ENCODE assay signal across 18 cellular contexts in genomic region chr18:44835555-44836156, GRCh38.
A peak's percentile ranks its signal among the peaks of the same experiment; 100 is the strongest.
DNase-seq lines count a peak whose midpoint lies in the region; ATAC-seq, FAIRE-seq and TF ChIP-seq lines count a peak whose summit lies in the region.
"Had no signal": no experiment of that assay in that cellular context is flagged by ENCODE, and none has a peak within 500 bp of the region (broad histone marks: within the 10 kb centered on the region; RNA-seq: fewer than 3 reads in every experiment).

No MANE protein-coding gene starts in this region.

- CTCF ChIA-PET in activated B cell treated with CpG ODN at 0.5 μM for 24 hours (lab: Charles Lee), result no interaction called here

- 25 to 40% (median 27%) methylated on average over 7 of the region's 7 CpGs for WGBS in psoas muscle, 3 donors

- H3K9me3 ChIP-seq in keratinocyte (ENCODE audit: control insufficient read depth, low read depth, low read length) (no peaks in the 10 kb centered on the region), psoas muscle (no peaks in the 10 kb centered on the region)
- H3K9me3 ChIP-seq: uterus had no signal

- peak; percentile 51 for FAIRE-seq in keratinocyte (lab: Jason Lieb, UNC)

- no peak overlapping the region for H3K4me2 ChIP-seq in keratinocyte (ENCODE audit: control insufficient read depth, extremely low read depth, insufficient read depth, low read depth, low read length)
- H3K4me2 ChIP-seq: smooth muscle cell had no signal

- H3K4me1 ChIP-seq in keratinocyte (ENCODE audit: control insufficient read depth, extremely low read depth, insufficient read depth, low read length) (peaks cover 22% of the 10 kb centered on the region), psoas muscle (peaks cover 65% of the 10 kb centered on the region)

- H3K27me3 Mint-ChIP-seq in activated B cell treated with CpG ODN at 0.5 μM for 24 hours, result no peaks in the 10 kb centered on the region
- H3K27me3 Mint-ChIP-seq: activated CD4-positive, alpha-beta T cell treated with anti-CD3 and anti-CD28 coated beads for 36 hours; stimulated activated naive B cell treated with anti-CD40 and anti-IgM and Interleukin-4, amounts not matched to agents 10 μg/mL and 1 μg/mL and 100 μg/mL, for 72 hours had no signal

- H3K9ac ChIP-seq in keratinocyte (ENCODE audit: control insufficient read depth, extremely low read depth, insufficient read depth, low read length), result no peak overlapping the region

- ATAC-seq in activated B cell treated with CpG ODN at 0.5 μM for 24 hours (ENCODE audit: low read depth) (no peak), psoas muscle (peak in 1 of 4 donors; percentile 47), GM18907 (IDR thresholded peaks at IDR 0.05; ENCODE audit: unreplicated experiment) (no peak)
- no peak for ATAC-seq in activated CD4-positive, CD25-positive, alpha-beta regulatory T cell treated with anti-CD3 and anti-CD28 coated beads, Interleukin-2, amount 50 U/mL, for 24 hours
- ATAC-seq: activated CD4-positive, alpha-beta T cell treated with anti-CD3 and anti-CD28 coated beads for 36 hours; stimulated activated naive B cell treated with anti-CD40 and anti-IgM and Interleukin-4, amounts not matched to agents 10 μg/mL and 1 μg/mL and 100 μg/mL, for 72 hours had no signal

- H4K20me1 ChIP-seq in keratinocyte (ENCODE audit: control insufficient read depth, extremely low read depth, insufficient read depth, low read length), result no peaks in the 10 kb centered on the region

- TF ChIP-seq CTCF in activated B cell treated with CpG ODN at 0.5 μM for 24 hours (IDR thresholded peaks at IDR 0.05) (no peak), keratinocyte (optimal IDR thresholded peaks at IDR 0.05 in 1 of 3, IDR thresholded peaks at IDR 0.05 in 1 of 3, conservative IDR thresholded peaks at IDR 0.05 in 1 of 3; ENCODE audit: extremely low read depth in 1 of 3, insufficient read depth in 2 of 3, low read length in 3 of 3) (no peak), psoas muscle (IDR thresholded peaks at IDR 0.05) (no peak)

- DNase-seq in EH (ENCODE audit: low read depth) (peak; percentile 9), activated B cell treated with CpG ODN at 0.5 μM for 24 hours (no peak), keratinocyte (ENCODE audit: low read depth, low spot score) (no peak), psoas muscle (peak in 1 of 2 donors; percentile 25), SK-N-DZ (ENCODE audit: low spot score) (no peak)
- DNase-seq in central memory CD4-positive, alpha-beta T cell, result no peak
- DNase-seq: activated CD4-positive, alpha-beta T cell treated with anti-CD3 and anti-CD28 coated beads for 36 hours; activated CD8-positive, alpha-beta memory T cell treated with anti-CD3 and anti-CD28 coated beads, Interleukin-2, amount 50 U/mL, for 48 hours; activated naive CD4-positive, alpha-beta T cell treated with anti-CD3 and anti-CD28 coated beads, Interleukin-2, amount 10 ng/mL, durations not matched to agents 7 days and 5 days; Calu3; NCI-H1048; NCI-H2171; stimulated activated naive B cell treated with anti-CD40 and anti-IgM and Interleukin-4, amounts not matched to agents 10 μg/mL and 1 μg/mL and 100 μg/mL, for 72 hours had no signal

- H3K4me1 Mint-ChIP-seq in activated B cell treated with CpG ODN at 0.5 μM for 24 hours, result peaks cover 70% of the 10 kb centered on the region

- H3K79me2 ChIP-seq in keratinocyte (ENCODE audit: control insufficient read depth, insufficient read depth, low read length), result no peaks in the 10 kb centered on the region

- no peaks in the 10 kb centered on the region for H3K9me1 ChIP-seq in keratinocyte (ENCODE audit: control insufficient read depth, extremely low read depth, insufficient read depth, low read length)

- no peak overlapping the region for H2AFZ ChIP-seq in keratinocyte (ENCODE audit: control insufficient read depth, low read length)

- H3K4me3 ChIP-seq in keratinocyte (ENCODE audit: control insufficient read depth in 2 of 3, extremely low read depth in 1 of 3, insufficient read depth in 2 of 3, low read depth in 1 of 3, low read length in 3 of 3), result no peak overlapping the region
- no peak overlapping the region for H3K4me3 ChIP-seq in psoas muscle
- H3K4me3 ChIP-seq: smooth muscle cell, uterus had no signal

- intact Hi-C loops in activated B cell treated with CpG ODN at 0.5 μM for 24 hours (cut with micrococcal nuclease) (loop anchor here (5.0 to 10.0 kb wide), 2 partner anchors 267 to 331 kb away; no protein-coding TSS in a partner anchor), psoas muscle (cut with DNase I) (no loop called here)

- H3K36me3 Mint-ChIP-seq in activated B cell treated with CpG ODN at 0.5 μM for 24 hours (ENCODE audit: low read depth), result peaks cover 3% of the 10 kb centered on the region
- H3K36me3 Mint-ChIP-seq: activated naive CD4-positive, alpha-beta T cell treated with anti-CD3 and anti-CD28 coated beads, Interleukin-2, amount 10 ng/mL, durations not matched to agents 7 days and 5 days had no signal

- dilution Hi-C loops in keratinocyte (cut with MboI; ENCODE audit: extremely low pct_ligation_motif_present, low sequenced_read_pairs), result no loop called here

- H3K27me3 ChIP-seq in keratinocyte (ENCODE audit: control insufficient read depth, extremely low read depth, insufficient read depth, low read length) (no peaks in the 10 kb centered on the region), psoas muscle (ENCODE audit: insufficient read depth in 3 of 3, low read length in 2 of 3) (no peaks in the 10 kb centered on the region)
- H3K27me3 ChIP-seq: uterus had no signal

- no peaks in the 10 kb centered on the region for H3K9me3 Mint-ChIP-seq in activated B cell treated with CpG ODN at 0.5 μM for 24 hours
- H3K9me3 Mint-ChIP-seq: activated naive CD4-positive, alpha-beta T cell treated with anti-CD3 and anti-CD28 coated beads, Interleukin-2, amount 10 ng/mL, durations not matched to agents 7 days and 5 days; T-helper 2 cell treated with Interferon-gamma antibody and Interleukin-4, amounts not matched to agents 5 μg/mL and 100 μg/mL, for 36 hours had no signal

- H3K36me3 ChIP-seq in keratinocyte (ENCODE audit: control insufficient read depth in 2 of 2, extremely low read depth in 1 of 2, insufficient read depth in 2 of 2, low read length in 2 of 2) (peaks cover 0 to 2% of the 10 kb centered on the region in 2 experiments), psoas muscle (ENCODE audit: insufficient read depth in 1 of 2, low read depth in 1 of 2) (no peaks in the 10 kb centered on the region)
- H3K36me3 ChIP-seq: uterus had no signal

- H3K27ac ChIP-seq in keratinocyte (ENCODE audit: control insufficient read depth, insufficient read depth, low read length) (no peak overlapping the region), psoas muscle (peak overlapping the region; percentile 47)

- H3K4me3 Mint-ChIP-seq in activated B cell treated with CpG ODN at 0.5 μM for 24 hours, result no peak overlapping the region
- H3K4me3 Mint-ChIP-seq: activated CD4-positive, alpha-beta T cell treated with anti-CD3 and anti-CD28 coated beads for 36 hours; activated naive CD4-positive, alpha-beta T cell treated with anti-CD3 and anti-CD28 coated beads, Interleukin-2, amount 10 ng/mL, durations not matched to agents 7 days and 5 days; stimulated activated naive B cell treated with anti-CD40 and anti-IgM and Interleukin-4, amounts not matched to agents 10 μg/mL and 1 μg/mL and 100 μg/mL, for 72 hours had no signal

- peak overlapping the region; percentile 22 for H3K27ac Mint-ChIP-seq in activated B cell treated with CpG ODN at 0.5 μM for 24 hours
- H3K27ac Mint-ChIP-seq: activated CD4-positive, alpha-beta T cell treated with anti-CD3 and anti-CD28 coated beads for 36 hours; activated naive CD4-positive, alpha-beta T cell treated with anti-CD3 and anti-CD28 coated beads, Interleukin-2, amount 10 ng/mL, durations not matched to agents 7 days and 5 days; T-helper 2 cell treated with Interferon-gamma antibody and Interleukin-4, amounts not matched to agents 5 μg/mL and 100 μg/mL, for 36 hours had no signal

- POLR2A ChIA-PET in activated B cell treated with CpG ODN at 0.5 μM for 24 hours (lab: Charles Lee), result interaction anchor here (0.7 kb wide), 1 partner anchor 78 kb away, joined by 3 read pairs; no protein-coding TSS in a partner anchor
